23 cellular contexts compared by ENCODE assay signal in the genomic region with DNA sequence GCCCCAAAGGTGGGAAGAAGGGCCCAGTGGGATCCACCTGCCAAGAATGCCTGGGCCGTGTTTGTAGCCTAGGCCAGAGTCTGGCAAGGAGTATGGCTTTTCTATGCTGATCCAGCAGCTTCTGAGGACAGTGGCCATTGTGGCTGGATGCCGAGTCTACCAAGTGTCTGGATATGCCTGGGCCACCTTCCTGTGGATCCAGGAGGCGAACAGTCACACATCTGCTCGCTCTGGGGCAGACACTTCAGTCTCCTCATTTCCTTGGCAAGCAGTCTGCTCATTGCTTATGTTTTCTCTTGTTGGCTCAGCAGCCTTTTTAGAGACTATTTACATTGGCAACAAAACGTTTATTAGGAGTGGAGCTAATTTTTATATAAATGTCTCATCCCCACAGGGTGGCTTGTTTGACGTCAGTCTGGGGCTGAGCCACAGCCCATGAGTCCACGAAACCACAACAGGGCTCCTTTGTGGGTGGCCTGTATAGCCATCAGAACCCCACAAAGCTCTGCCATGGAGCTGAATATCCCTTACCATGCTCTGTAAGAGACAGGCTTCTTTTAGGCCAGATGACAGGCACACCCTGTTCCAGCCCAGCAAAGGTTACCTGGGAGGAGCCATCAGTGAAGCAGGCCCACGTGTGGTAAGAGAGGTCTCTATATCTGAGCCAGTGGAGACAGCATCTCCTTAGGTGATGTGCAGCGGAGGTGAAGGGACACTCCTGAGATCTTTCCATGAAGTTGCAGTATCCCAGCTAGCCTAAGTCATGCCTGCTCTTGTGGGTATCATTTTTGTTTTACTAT.
A peak's percentile ranks its signal among the peaks of the same experiment; 100 is the strongest.
DNase-seq lines count a peak whose midpoint lies in the region; ATAC-seq and TF ChIP-seq lines count a peak whose summit lies in the region.
"Had no signal": no experiment of that assay in that cellular context is flagged by ENCODE, and none has a peak within 500 bp of the region (broad histone marks: within the 10 kb centered on the region; RNA-seq: fewer than 3 reads in every experiment).

No MANE protein-coding gene starts in this region.

- H3K27me3 Mint-ChIP-seq in endothelial cell (ENCODE audit: unreplicated experiment): peaks cover 8% of the 10 kb centered on the region

- H3K4me3 Mint-ChIP-seq in endothelial cell (ENCODE audit: unreplicated experiment): no peak overlapping the region
- H3K4me3 Mint-ChIP-seq: activated CD4-positive, alpha-beta T cell treated with anti-CD3 and anti-CD28 coated beads for 36 hours had no signal

- no peaks in the 10 kb centered on the region for H3K9me3 Mint-ChIP-seq in endothelial cell (ENCODE audit: unreplicated experiment)

- H3K79me2 ChIP-seq in fibroblast of lung (ENCODE audit: control insufficient read depth, insufficient read depth, low read length): no peaks in the 10 kb centered on the region

- H3K4me1 ChIP-seq in fibroblast of lung (ENCODE audit: control insufficient read depth, extremely low read depth, insufficient read depth, low read length) (no peaks in the 10 kb centered on the region), right lobe of liver (no peaks in the 10 kb centered on the region)
- H3K4me1 ChIP-seq: tibial nerve had no signal

- H3K9me3 ChIP-seq in fibroblast of lung (ENCODE audit: control insufficient read depth, insufficient read depth, low read depth, low read length) (no peaks in the 10 kb centered on the region), right lobe of liver (no peaks in the 10 kb centered on the region)
- H3K9me3 ChIP-seq: tibial nerve had no signal

- H3K4me1 Mint-ChIP-seq in endothelial cell (ENCODE audit: unreplicated experiment): no peaks in the 10 kb centered on the region
- H3K4me1 Mint-ChIP-seq: activated CD4-positive, alpha-beta T cell treated with anti-CD3 and anti-CD28 coated beads for 36 hours had no signal

- H3K27me3 ChIP-seq in fibroblast of lung (ENCODE audit: control insufficient read depth, insufficient read depth, low read length) (no peaks in the 10 kb centered on the region), right lobe of liver (peaks cover 0 to 5% of the 10 kb centered on the region in 2 donors)
- H3K27me3 ChIP-seq: tibial nerve had no signal

- no peaks in the 10 kb centered on the region for H4K20me1 ChIP-seq in fibroblast of lung (ENCODE audit: control insufficient read depth, extremely low read depth, insufficient read depth, low read length)

- intact Hi-C loops in right lobe of liver (cut with DNase I): no loop called here

- no peak for TF ChIP-seq POLR2A in right lobe of liver (IDR thresholded peaks at IDR 0.05)

- H3K4me3 ChIP-seq in fibroblast of lung (replicated peaks in 1 of 4; ENCODE audit: control extremely low read depth in 1 of 4, insufficient read depth in 1 of 4, low read depth in 3 of 4, low read length in 4 of 4) (no peak overlapping the region), right lobe of liver (no peak overlapping the region)
- H3K4me3 ChIP-seq: coronary artery, SK-N-MC, tibial nerve had no signal

- H3K36me3 ChIP-seq in fibroblast of lung (ENCODE audit: control insufficient read depth, insufficient read depth, low read length): no peaks in the 10 kb centered on the region
- H3K36me3 ChIP-seq in right lobe of liver: no peaks in the 10 kb centered on the region
- H3K36me3 ChIP-seq: tibial nerve had no signal

- H3K9ac ChIP-seq in fibroblast of lung (ENCODE audit: insufficient read depth, low read length): no peak overlapping the region

- no peak overlapping the region for H2AFZ ChIP-seq in fibroblast of lung (ENCODE audit: low read length)

- ATAC-seq in right lobe of liver (no peak), HG02852 (IDR thresholded peaks at IDR 0.05; ENCODE audit: unreplicated experiment) (no peak)
- ATAC-seq: activated CD4-positive, alpha-beta T cell treated with anti-CD3 and anti-CD28 coated beads for 36 hours; HepG2; sciatic nerve had no signal

- 48% methylated on average over 6 of the region's 9 CpGs for WGBS in right lobe of liver (ENCODE audit: insufficient coverage, low coverage, low lambda C conversion rate, missing lambda C conversion rate)

- in situ Hi-C loops in G401 (cut with HindIII; ENCODE audit: low sequenced_read_pairs): no loop called here

- H3K27ac Mint-ChIP-seq in endothelial cell (ENCODE audit: unreplicated experiment): no peak overlapping the region
- H3K27ac Mint-ChIP-seq: activated CD4-positive, alpha-beta T cell treated with anti-CD3 and anti-CD28 coated beads for 36 hours had no signal

- no peak overlapping the region for H3K4me2 ChIP-seq in fibroblast of lung (ENCODE audit: extremely low read depth, insufficient read depth, low read length)

- H3K27ac ChIP-seq in 22Rv1: peak overlapping the region; percentile 87
- no peak overlapping the region for H3K27ac ChIP-seq in fibroblast of lung (ENCODE audit: insufficient read depth, low read length)
- H3K27ac ChIP-seq in right lobe of liver: no peak overlapping the region
- H3K27ac ChIP-seq: coronary artery, SK-N-MC, tibial nerve had no signal

- DNase-seq in G401 (ENCODE audit: low spot score): peak; percentile 71
- peak; percentile 85 for DNase-seq in NCI-H446 treated with DMSO at 0.1 percent for 48 hours (lab: John Stamatoyannopoulos, UW)
- peak; percentile 2 to 11 for DNase-seq in fibroblast of lung (ENCODE audit: low read depth in 2 of 2)
- DNase-seq in activated T-cell treated with anti-CD3 and anti-CD28 coated beads for 4 hours: no peak
- no peak for DNase-seq in right lobe of liver
- DNase-seq in endothelial cell (ENCODE audit: low spot score): no peak
- DNase-seq: activated CD4-positive, alpha-beta T cell treated with anti-CD3 and anti-CD28 coated beads for 36 hours; activated CD8-positive, alpha-beta memory T cell treated with anti-CD3 and anti-CD28 coated beads, Interleukin-2, amount 50 U/mL, for 48 hours; activated gamma-delta T cell treated with Interleukin-2 at 50 U/mL for 16 hours; amygdala; EL; foreskin fibroblast; NCI-H2107; NK-92 treated with Interleukin-12 subunit alpha and Interleukin-12 subunit beta, amount 100 ng/mL, for 24 hours; stimulated activated naive CD4-positive, alpha-beta T cell treated with Interleukin-2 at 50 U/mL for 16 hours; T1000 had no signal

- TF ChIP-seq CTCF in 22Rv1 (IDR thresholded peaks at IDR 0.05) (no peak), fibroblast of lung (conservative IDR thresholded peaks at IDR 0.05 in 1 of 2, IDR thresholded peaks at IDR 0.05 in 1 of 2; ENCODE audit: low read depth in 1 of 2, low read length in 2 of 2) (no peak), right lobe of liver (IDR thresholded peaks at IDR 0.05) (no peak), endothelial cell (IDR thresholded peaks at IDR 0.05; ENCODE audit: unreplicated experiment) (no peak)

- H3K36me3 Mint-ChIP-seq in endothelial cell (ENCODE audit: low read depth, unreplicated experiment): no peaks in the 10 kb centered on the region

Comparison
In these comparisons a context has a peak if more than half of its experiments do, and no peak if none do; other contexts are left out.
1. DNase-seq: peak in G401 (single experiment), NCI-H446 treated with DMSO at 0.1 percent for 48 hours (single experiment) and fibroblast of lung (2 of 2); none in activated T-cell treated with anti-CD3 and anti-CD28 coated beads for 4 hours (single experiment), right lobe of liver (0 of 3) and endothelial cell (single experiment).